Comparison of ENCODE assay signal across 23 cellular contexts in the genomic region with DNA sequence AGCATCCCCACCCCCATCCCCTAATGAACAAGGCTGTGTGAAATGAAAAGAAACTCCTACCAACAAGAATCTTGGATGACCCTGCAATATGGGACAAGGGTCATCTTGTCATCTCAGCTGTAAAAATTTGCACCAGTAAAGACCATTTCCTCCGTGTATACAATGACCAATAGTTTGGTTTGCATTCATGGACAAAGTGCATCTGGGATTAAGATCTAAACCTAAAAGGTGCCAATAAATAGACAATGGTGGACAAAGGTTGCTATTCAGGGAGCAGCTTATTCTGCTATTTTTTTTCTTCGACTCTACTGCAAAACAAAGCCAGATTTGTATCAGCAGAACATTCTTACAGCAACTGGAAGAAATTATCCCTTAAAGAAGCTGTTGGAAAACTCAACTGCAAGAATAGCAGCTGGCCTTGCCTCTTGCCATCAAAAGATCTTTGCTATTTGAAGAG. TPM values are rescaled to one million over a fixed set of nuclear protein-coding genes. Genes with fewer than 3 reads are reported as not detected.
DNase-seq lines count a peak whose midpoint lies in the region; ATAC-seq and TF ChIP-seq lines count a peak whose summit lies in the region.
"Had no signal": no experiment of that assay in that cellular context is flagged by ENCODE, and none has a peak within 500 bp of the region (broad histone marks: within the 10 kb centered on the region; RNA-seq: fewer than 3 reads in every experiment).

No MANE protein-coding gene starts in this region.

- H3K4me3 Mint-ChIP-seq in stimulated activated naive CD8-positive, alpha-beta T cell treated with anti-CD3 and anti-CD28 coated beads, Interleukin-15, amount 100 ng/mL, for 72 hours: no peak overlapping the region
- H3K4me3 Mint-ChIP-seq: naive B cell; stimulated activated naive B cell treated with anti-CD40 and anti-IgM and Interleukin-4, amounts not matched to agents 10 μg/mL and 1 μg/mL and 100 μg/mL, for 72 hours; T-helper 2 cell treated with Interferon-gamma antibody and Interleukin-4, amounts not matched to agents 5 μg/mL and 100 μg/mL, for 36 hours had no signal

- intact Hi-C loops in colonic mucosa (cut with DNase I): no loop called here

- peaks cover 52% of the 10 kb centered on the region; the same call in 1 of the 2 replicates for H3K36me3 ChIP-seq in Loucy (ENCODE audit: insufficient read depth, low read length)
- H3K36me3 ChIP-seq in colonic mucosa: peaks cover 3% of the 10 kb centered on the region
- peaks cover 21 to 94% (median 77%) of the 10 kb centered on the region in 5 donors for H3K36me3 ChIP-seq in subcutaneous abdominal adipose tissue (ENCODE audit: control insufficient read depth in 5 of 5, insufficient read depth in 5 of 5, low read length in 5 of 5)
- H3K36me3 ChIP-seq: cardiac muscle cell, thyroid gland had no signal

- H3K9me3 ChIP-seq in Loucy (ENCODE audit: insufficient read depth, low read depth, low read length) (no peaks in the 10 kb centered on the region), colonic mucosa (no peaks in the 10 kb centered on the region), subcutaneous abdominal adipose tissue (ENCODE audit: control insufficient read depth in 5 of 5, low read length in 5 of 5) (peaks cover 0 to 5% (median 0%) of the 10 kb centered on the region in 5 donors)
- H3K9me3 ChIP-seq: thyroid gland had no signal

- H3K27ac Mint-ChIP-seq in stimulated activated naive CD8-positive, alpha-beta T cell treated with anti-CD3 and anti-CD28 coated beads, Interleukin-15, amount 100 ng/mL, for 72 hours: no peak overlapping the region
- H3K27ac Mint-ChIP-seq: stimulated activated naive B cell treated with anti-CD40 and anti-IgM and Interleukin-4, amounts not matched to agents 10 μg/mL and 1 μg/mL and 100 μg/mL, for 72 hours; T-helper 2 cell treated with Interferon-gamma antibody and Interleukin-4, amounts not matched to agents 5 μg/mL and 100 μg/mL, for 36 hours had no signal

- no peak for ATAC-seq in stimulated activated naive CD8-positive, alpha-beta T cell treated with anti-CD3 and anti-CD28 coated beads, Interleukin-15, amount 100 ng/mL, for 72 hours
- ATAC-seq: stimulated activated naive B cell treated with anti-CD40 and anti-IgM and Interleukin-4, amounts not matched to agents 10 μg/mL and 1 μg/mL and 100 μg/mL, for 72 hours had no signal

- peak overlapping the region; percentile 99 for H3K4me2 ChIP-seq in Loucy (ENCODE audit: low read depth, low read length, poor library complexity, severe bottlenecking)

- in situ Hi-C loops in GM13976 (cut with MboI; ENCODE audit: low sequenced_read_pairs, unreplicated experiment) (no loop called here), KBM-7 (cut with MboI; ENCODE audit: low pct_unique_long_range_greater_than_20kb, low sequenced_read_pairs) (no loop called here)

- DNase-seq in colonic mucosa: no peak
- peak; percentile 64 for DNase-seq in medulla oblongata (ENCODE audit: extremely low spot score)
- no peak for DNase-seq in LoVo (ENCODE audit: low spot score)
- DNase-seq in GM13976 (ENCODE audit: low spot score): no peak
- no peak for DNase-seq in stimulated activated naive CD8-positive, alpha-beta T cell treated with anti-CD3 and anti-CD28 coated beads, Interleukin-15, amount 100 ng/mL, for 72 hours
- no peak for DNase-seq in KBM-7
- DNase-seq: activated CD4-positive, alpha-beta T cell treated with anti-CD3 and anti-CD28 coated beads for 48 hours; activated naive CD4-positive, alpha-beta T cell; activated T-cell treated with anti-CD3 and anti-CD28 coated beads, Interleukin-2, amount 50 U/mL, for 48 hours; amygdala; C1 segment of cervical spinal cord; dermis blood vessel endothelial cell; naive B cell; NCI-H1092; NCI-H1930; stimulated activated CD4-positive, alpha-beta T cell treated with anti-CD3 and anti-CD28 coated beads, Interleukin-4, amount 100 ng/mL, for 24 hours; stimulated activated naive B cell treated with anti-CD40 and anti-IgM and Interleukin-4, amounts not matched to agents 10 μg/mL and 1 μg/mL and 100 μg/mL, for 72 hours; thyroid gland had no signal

- H3K9me3 Mint-ChIP-seq in stimulated activated naive CD8-positive, alpha-beta T cell treated with anti-CD3 and anti-CD28 coated beads, Interleukin-15, amount 100 ng/mL, for 72 hours: no peaks in the 10 kb centered on the region
- H3K9me3 Mint-ChIP-seq: stimulated activated naive B cell treated with anti-CD40 and anti-IgM and Interleukin-4, amounts not matched to agents 10 μg/mL and 1 μg/mL and 100 μg/mL, for 72 hours; T-helper 2 cell treated with Interferon-gamma antibody and Interleukin-4, amounts not matched to agents 5 μg/mL and 100 μg/mL, for 36 hours had no signal

- H4K20me1 ChIP-seq in Loucy (ENCODE audit: insufficient read depth, low read length, poor library complexity, severe bottlenecking): no peaks in the 10 kb centered on the region

- no peaks in the 10 kb centered on the region for H3F3A ChIP-seq in Loucy (ENCODE audit: low read depth)

- H3K4me1 ChIP-seq in Loucy (ENCODE audit: insufficient read depth, low read length, poor library complexity, severe bottlenecking) (peaks cover 84% of the 10 kb centered on the region), colonic mucosa (peaks cover 20% of the 10 kb centered on the region), subcutaneous abdominal adipose tissue (ENCODE audit: control insufficient read depth in 5 of 5, insufficient read depth in 5 of 5, low read length in 5 of 5) (peaks cover 30 to 79% (median 74%) of the 10 kb centered on the region in 5 donors)

- H3K9me2 ChIP-seq in Loucy (replicated peaks; ENCODE audit: low read depth, low read length): no peaks in the 10 kb centered on the region

- no peak overlapping the region for H2AFZ ChIP-seq in Loucy (ENCODE audit: low read length)

- TF ChIP-seq CTCF in Loucy (conservative IDR thresholded peaks at IDR 0.05; ENCODE audit: low read length) (no peak), colonic mucosa (IDR thresholded peaks at IDR 0.05) (no peak), GM13976 (IDR thresholded peaks at IDR 0.05; ENCODE audit: borderline replicate concordance, control extremely low read depth, extremely low read depth, insufficient read depth, missing control alignments) (no peak)

- H3K27ac ChIP-seq in colonic mucosa (peak overlapping the region; percentile 90), subcutaneous abdominal adipose tissue (ENCODE audit: low read depth, low read length) (peak overlapping the region; percentile 91)
- H3K27ac ChIP-seq: cardiac muscle cell, thyroid gland had no signal

- H3K9ac ChIP-seq in Loucy (ENCODE audit: low read depth, low read length, poor library complexity, severe bottlenecking): peak overlapping the region; percentile 38
- peak overlapping the region in 1 of 2 donors; percentile 13 for H3K9ac ChIP-seq in colonic mucosa (ENCODE audit: low read depth in 2 of 2, low read length in 2 of 2)
- H3K9ac ChIP-seq in subcutaneous abdominal adipose tissue (ENCODE audit: low read length in 5 of 5): no peak overlapping the region

- peaks cover 99% of the 10 kb centered on the region for H3K79me2 ChIP-seq in Loucy (ENCODE audit: insufficient read depth, low read length)

- H3K27me3 ChIP-seq in Loucy (ENCODE audit: insufficient read depth, low read length, poor library complexity, severe bottlenecking) (no peaks in the 10 kb centered on the region), colonic mucosa (no peaks in the 10 kb centered on the region), subcutaneous abdominal adipose tissue (ENCODE audit: control insufficient read depth in 5 of 5, insufficient read depth in 4 of 5, low read length in 5 of 5) (no peaks in the 10 kb centered on the region)
- H3K27me3 ChIP-seq: cardiac muscle cell, thyroid gland had no signal

- H3K27me3 Mint-ChIP-seq in stimulated activated naive CD8-positive, alpha-beta T cell treated with anti-CD3 and anti-CD28 coated beads, Interleukin-15, amount 100 ng/mL, for 72 hours: peaks cover 12% of the 10 kb centered on the region
- H3K27me3 Mint-ChIP-seq: stimulated activated naive B cell treated with anti-CD40 and anti-IgM and Interleukin-4, amounts not matched to agents 10 μg/mL and 1 μg/mL and 100 μg/mL, for 72 hours had no signal

- H3K4me3 ChIP-seq in Loucy (ENCODE audit: low read length, poor library complexity, severe bottlenecking) (peak overlapping the region; percentile 29), colonic mucosa (no peak overlapping the region), subcutaneous abdominal adipose tissue (ENCODE audit: low read depth in 1 of 5, low read length in 5 of 5) (peak overlapping the region in 1 of 5 donors; percentile 17)
- H3K4me3 ChIP-seq: cardiac muscle cell, lung, thyroid gland had no signal

- no peaks in the 10 kb centered on the region for H3K4me1 Mint-ChIP-seq in stimulated activated naive CD8-positive, alpha-beta T cell treated with anti-CD3 and anti-CD28 coated beads, Interleukin-15, amount 100 ng/mL, for 72 hours
- H3K4me1 Mint-ChIP-seq: naive B cell had no signal

RNA-seq across cellular contexts. Expression of gene MGLL, which starts 8.0 kb away (rescaled TPM):
- 100 to 1,000 TPM; 123 to 200 TPM for total RNA-seq in colonic mucosa
